ENCODE assay signal across 1 cellular context in genomic region chr1:237012789-237013383, GRCh38.
TF ChIP-seq lines count a peak whose summit lies in the region.

No MANE protein-coding gene starts in this region.

TF ChIP-seq in K562, 482 proteins besides CTCF, POLR2A, EP300 and RAD21 (continued from another document and continues in another):
- TF ChIP-seq TOE1 (IDR thresholded peaks at IDR 0.05; ENCODE audit: borderline replicate concordance) (0 out of 2 replicates have a peak, but pooled peaks have one; percentile 61), TOE1 (CRISPR knock-in tag; IDR thresholded peaks at IDR 0.05; ENCODE audit: borderline replicate concordance, low read depth) (no peak), TCFL5 (CRISPR knock-in tag; conservative IDR thresholded peaks at IDR 0.05) (no peak), COPS2 (conservative IDR thresholded peaks at IDR 0.05) (no peak), VEZF1 (CRISPR knock-in tag; IDR thresholded peaks at IDR 0.05) (peak; percentile 51), POLR2AphosphoS2 (IDR thresholded peaks at IDR 0.05; ENCODE audit: low read length) (no peak), ZBTB43 (CRISPR knock-in tag; IDR thresholded peaks at IDR 0.05) (no peak), DACH1 (IDR thresholded peaks at IDR 0.05; ENCODE audit: partially characterized antibody) (no peak), ZNF224 (CRISPR knock-in tag; IDR thresholded peaks at IDR 0.05) (no peak), ATF2 (CRISPR knock-in tag; IDR thresholded peaks at IDR 0.05) (no peak), ZNF583 (CRISPR knock-in tag; IDR thresholded peaks at IDR 0.05) (peak; percentile 58; the same call in 1 of the 2 replicates), SRF (CRISPR knock-in tag; IDR thresholded peaks at IDR 0.05) (peak in 1 of 2 experiments; percentile 64; a peak in 1 of 4 replicates), NCOA2 (IDR thresholded peaks at IDR 0.05; ENCODE audit: partially characterized antibody in 2 of 2) (no peak), CBFA2T3 (IDR thresholded peaks at IDR 0.05) (peak; percentile 30; the same call in 1 of the 2 replicates), FOS (IDR thresholded peaks at IDR 0.05; ENCODE audit: extremely low read depth, insufficient read length) (peak; percentile 27), THAP7 (CRISPR knock-in tag; IDR thresholded peaks at IDR 0.05) (no peak), SMARCA4 (IDR thresholded peaks at IDR 0.05) (0 out of 2 replicates have a peak, but pooled peaks have one; percentile 37), MTA2 (IDR thresholded peaks at IDR 0.05; ENCODE audit: low read depth) (peak; percentile 5; the same call in 1 of the 2 replicates), FOSL1 (tag; conservative IDR thresholded peaks at IDR 0.05) (peak; percentile 95), KAT8 (IDR thresholded peaks at IDR 0.05; ENCODE audit: low read depth) (no peak), ZNF318 (IDR thresholded peaks at IDR 0.05; ENCODE audit: borderline replicate concordance in 1 of 2, low read depth in 1 of 2) (no peak), GTF2A2 (tag; IDR thresholded peaks at IDR 0.05) (no peak), TRIM28 (IDR thresholded peaks at IDR 0.05) (no peak), ATF3 (IDR thresholded peaks at IDR 0.05) (peak; percentile 85), ATF3 (CRISPR knock-in tag; conservative IDR thresholded peaks at IDR 0.05) (no peak), ZBTB49 (CRISPR knock-in tag; IDR thresholded peaks at IDR 0.05; ENCODE audit: borderline replicate concordance) (no peak), TRIM24 (IDR thresholded peaks at IDR 0.05) (no peak), HDAC8 (tag; IDR thresholded peaks at IDR 0.05) (no peak), NRF1 (conservative IDR thresholded peaks at IDR 0.05 in 1 of 2, IDR thresholded peaks at IDR 0.05 in 1 of 2) (peak; percentile 43 to 48), FOXA3 (CRISPR knock-in tag; conservative IDR thresholded peaks at IDR 0.05 in 1 of 2, IDR thresholded peaks at IDR 0.05 in 1 of 2) (peak in 1 of 2 experiments; percentile 59; a peak in 2 of 4 replicates), BRF2 (IDR thresholded peaks at IDR 0.05; ENCODE audit: borderline replicate concordance, insufficient read depth, insufficient read length) (no peak), POLR2G (IDR thresholded peaks at IDR 0.05; ENCODE audit: low read depth, low read length) (no peak), ELF4 (CRISPR knock-in tag; IDR thresholded peaks at IDR 0.05) (peak; percentile 12; the same call in 1 of the 2 replicates), ZNF512 (tag; IDR thresholded peaks at IDR 0.05) (no peak), ZNF197 (CRISPR knock-in tag; IDR thresholded peaks at IDR 0.05; ENCODE audit: low read depth) (no peak), GABPB1 (CRISPR knock-in tag; IDR thresholded peaks at IDR 0.05) (no peak), FOXJ2 (tag; IDR thresholded peaks at IDR 0.05) (peak; percentile 97), GATAD2B (IDR thresholded peaks at IDR 0.05; ENCODE audit: borderline replicate concordance) (no peak), MAZ (CRISPR knock-in tag; conservative IDR thresholded peaks at IDR 0.05 in 1 of 2, IDR thresholded peaks at IDR 0.05 in 1 of 2) (peak in 1 of 2 experiments; percentile 65; a peak in 2 of 4 replicates), ZNF146 (CRISPR knock-in tag; IDR thresholded peaks at IDR 0.05; ENCODE audit: unreplicated experiment) (no peak), ZBTB17 (CRISPR knock-in tag; IDR thresholded peaks at IDR 0.05) (0 out of 2 replicates have a peak, but pooled peaks have one; percentile 47), NFXL1 (CRISPR knock-in tag; IDR thresholded peaks at IDR 0.05) (no peak), NR0B1 (IDR thresholded peaks at IDR 0.05; ENCODE audit: partially characterized antibody) (no peak), ZFPM2 (CRISPR knock-in tag; IDR thresholded peaks at IDR 0.05) (no peak)
